Comparison of ENCODE assay signal across 1 cellular context in genomic region chr2:5981241-5982055, GRCh38.
TF ChIP-seq lines count a peak whose summit lies in the region.

No MANE protein-coding gene starts in this region.

TF ChIP-seq in GM23338, 12 proteins besides CTCF, POLR2A, EP300 and RAD21 (continued from another document):
- TF ChIP-seq, protein P1, sequence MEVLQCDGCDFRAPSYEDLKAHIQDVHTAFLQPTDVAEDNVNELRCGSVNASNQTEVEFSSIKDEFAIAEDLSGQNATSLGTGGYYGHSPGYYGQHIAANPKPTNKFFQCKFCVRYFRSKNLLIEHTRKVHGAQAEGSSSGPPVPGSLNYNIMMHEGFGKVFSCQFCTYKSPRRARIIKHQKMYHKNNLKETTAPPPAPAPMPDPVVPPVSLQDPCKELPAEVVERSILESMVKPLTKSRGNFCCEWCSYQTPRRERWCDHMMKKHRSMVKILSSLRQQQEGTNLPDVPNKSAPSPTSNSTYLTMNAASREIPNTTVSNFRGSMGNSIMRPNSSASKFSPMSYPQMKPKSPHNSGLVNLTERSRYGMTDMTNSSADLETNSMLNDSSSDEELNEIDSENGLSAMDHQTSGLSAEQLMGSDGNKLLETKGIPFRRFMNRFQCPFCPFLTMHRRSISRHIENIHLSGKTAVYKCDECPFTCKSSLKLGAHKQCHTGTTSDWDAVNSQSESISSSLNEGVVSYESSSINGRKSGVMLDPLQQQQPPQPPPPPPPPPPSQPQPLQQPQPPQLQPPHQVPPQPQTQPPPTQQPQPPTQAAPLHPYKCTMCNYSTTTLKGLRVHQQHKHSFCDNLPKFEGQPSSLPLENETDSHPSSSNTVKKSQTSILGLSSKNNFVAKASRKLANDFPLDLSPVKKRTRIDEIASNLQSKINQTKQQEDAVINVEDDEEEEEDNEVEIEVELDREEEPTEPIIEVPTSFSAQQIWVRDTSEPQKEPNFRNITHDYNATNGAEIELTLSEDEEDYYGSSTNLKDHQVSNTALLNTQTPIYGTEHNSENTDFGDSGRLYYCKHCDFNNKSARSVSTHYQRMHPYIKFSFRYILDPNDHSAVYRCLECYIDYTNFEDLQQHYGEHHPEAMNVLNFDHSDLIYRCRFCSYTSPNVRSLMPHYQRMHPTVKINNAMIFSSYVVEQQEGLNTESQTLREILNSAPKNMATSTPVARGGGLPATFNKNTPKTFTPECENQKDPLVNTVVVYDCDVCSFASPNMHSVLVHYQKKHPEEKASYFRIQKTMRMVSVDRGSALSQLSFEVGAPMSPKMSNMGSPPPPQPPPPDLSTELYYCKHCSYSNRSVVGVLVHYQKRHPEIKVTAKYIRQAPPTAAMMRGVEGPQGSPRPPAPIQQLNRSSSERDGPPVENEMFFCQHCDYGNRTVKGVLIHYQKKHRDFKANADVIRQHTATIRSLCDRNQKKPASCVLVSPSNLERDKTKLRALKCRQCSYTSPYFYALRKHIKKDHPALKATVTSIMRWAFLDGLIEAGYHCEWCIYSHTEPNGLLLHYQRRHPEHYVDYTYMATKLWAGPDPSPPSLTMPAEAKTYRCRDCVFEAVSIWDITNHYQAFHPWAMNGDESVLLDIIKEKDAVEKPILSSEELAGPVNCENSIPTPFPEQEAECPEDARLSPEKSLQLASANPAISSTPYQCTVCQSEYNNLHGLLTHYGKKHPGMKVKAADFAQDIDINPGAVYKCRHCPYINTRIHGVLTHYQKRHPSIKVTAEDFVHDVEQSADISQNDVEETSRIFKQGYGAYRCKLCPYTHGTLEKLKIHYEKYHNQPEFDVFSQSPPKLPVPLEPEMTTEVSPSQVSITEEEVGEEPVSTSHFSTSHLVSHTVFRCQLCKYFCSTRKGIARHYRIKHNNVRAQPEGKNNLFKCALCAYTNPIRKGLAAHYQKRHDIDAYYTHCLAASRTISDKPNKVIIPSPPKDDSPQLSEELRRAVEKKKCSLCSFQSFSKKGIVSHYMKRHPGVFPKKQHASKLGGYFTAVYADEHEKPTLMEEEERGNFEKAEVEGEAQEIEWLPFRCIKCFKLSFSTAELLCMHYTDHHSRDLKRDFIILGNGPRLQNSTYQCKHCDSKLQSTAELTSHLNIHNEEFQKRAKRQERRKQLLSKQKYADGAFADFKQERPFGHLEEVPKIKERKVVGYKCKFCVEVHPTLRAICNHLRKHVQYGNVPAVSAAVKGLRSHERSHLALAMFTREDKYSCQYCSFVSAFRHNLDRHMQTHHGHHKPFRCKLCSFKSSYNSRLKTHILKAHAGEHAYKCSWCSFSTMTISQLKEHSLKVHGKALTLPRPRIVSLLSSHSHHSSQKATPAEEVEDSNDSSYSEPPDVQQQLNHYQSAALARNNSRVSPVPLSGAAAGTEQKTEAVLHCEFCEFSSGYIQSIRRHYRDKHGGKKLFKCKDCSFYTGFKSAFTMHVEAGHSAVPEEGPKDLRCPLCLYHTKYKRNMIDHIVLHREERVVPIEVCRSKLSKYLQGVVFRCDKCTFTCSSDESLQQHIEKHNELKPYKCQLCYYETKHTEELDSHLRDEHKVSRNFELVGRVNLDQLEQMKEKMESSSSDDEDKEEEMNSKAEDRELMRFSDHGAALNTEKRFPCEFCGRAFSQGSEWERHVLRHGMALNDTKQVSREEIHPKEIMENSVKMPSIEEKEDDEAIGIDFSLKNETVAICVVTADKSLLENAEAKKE (CRISPR knock-in tag; IDR thresholded peaks at IDR 0.05) = no peak
- TF ChIP-seq NANOG (IDR thresholded peaks at IDR 0.05; ENCODE audit: borderline replicate concordance) (no peak), CREB1 (CRISPR knock-in tag; IDR thresholded peaks at IDR 0.05; ENCODE audit: low read depth) (no peak), STAT1 (IDR thresholded peaks at IDR 0.05; ENCODE audit: unreplicated experiment) (no peak)
TF ChIP-seq in GM23338: peak in this region for 0.
